In genomic region chr2:201129044-201129505, GRCh38 we compare ENCODE assay signal across 7 cellular contexts. TPM values are rescaled to one million over a fixed set of nuclear protein-coding genes. Genes with fewer than 3 reads are reported as not detected.
DNase-seq lines count a peak whose midpoint lies in the region; ATAC-seq and FAIRE-seq lines count a peak whose summit lies in the region.

No MANE protein-coding gene starts in this region.

- H3K4me1 Mint-ChIP-seq in natural killer cell treated with Interleukin-12 subunit alpha and Interleukin-12 subunit beta and Interleukin-15 and Interleukin-18, amount 100 ng/mL, for 72 hours (ENCODE audit: low read depth in 2 of 2), result peaks cover 63 to 79% of the 10 kb centered on the region in 2 donors

- H3K36me3 Mint-ChIP-seq in natural killer cell treated with Interleukin-12 subunit alpha and Interleukin-12 subunit beta and Interleukin-15 and Interleukin-18, amount 100 ng/mL, for 72 hours, result peaks cover 47% of the 10 kb centered on the region

- H3K27ac ChIP-seq in cingulate gyrus (ENCODE audit: low read depth, low read length), result peak overlapping the region; percentile 76

- peak; percentile 87 for FAIRE-seq in GM19239 (lab: Jason Lieb, UNC)

- DNase-seq in GM19239 (ENCODE audit: insufficient read length, low spot score), result no peak
- peak; percentile 64 for DNase-seq in RPMI7951 (ENCODE audit: low read depth)
- no peak for DNase-seq in natural killer cell treated with Interleukin-12 subunit alpha and Interleukin-12 subunit beta and Interleukin-15 and Interleukin-18, amount 100 ng/mL, for 72 hours (ENCODE audit: low spot score)
- DNase-seq in activated gamma-delta T cell treated with Interleukin-2 at 50 U/mL for 16 hours, result no peak
- DNase-seq in NCI-H1092 treated with DMSO at 0.1 percent for 48 hours (lab: John Stamatoyannopoulos, UW), result no peak

- H3K27ac Mint-ChIP-seq in natural killer cell treated with Interleukin-12 subunit alpha and Interleukin-12 subunit beta and Interleukin-15 and Interleukin-18, amount 100 ng/mL, for 72 hours, result peak overlapping the region; percentile 97 to 100

- H3K4me3 Mint-ChIP-seq in natural killer cell treated with Interleukin-12 subunit alpha and Interleukin-12 subunit beta and Interleukin-15 and Interleukin-18, amount 100 ng/mL, for 72 hours, result peak overlapping the region; percentile 94

- H3K9me3 Mint-ChIP-seq in natural killer cell treated with Interleukin-12 subunit alpha and Interleukin-12 subunit beta and Interleukin-15 and Interleukin-18, amount 100 ng/mL, for 72 hours, result no peaks in the 10 kb centered on the region

- no peaks in the 10 kb centered on the region for H3K27me3 Mint-ChIP-seq in natural killer cell treated with Interleukin-12 subunit alpha and Interleukin-12 subunit beta and Interleukin-15 and Interleukin-18, amount 100 ng/mL, for 72 hours

- peak; percentile 8 to 64 for ATAC-seq in natural killer cell treated with Interleukin-12 subunit alpha and Interleukin-12 subunit beta and Interleukin-15 and Interleukin-18, amount 100 ng/mL, for 72 hours
- ATAC-seq in GM19324 (IDR thresholded peaks at IDR 0.05; ENCODE audit: low FRiP score, unreplicated experiment), result no peak

RNA-seq across cellular contexts. Expression of gene CFLAR, which starts 13.1 kb away (rescaled TPM):
- 45.3 and 46.5 TPM in 2 replicates for total RNA-seq in RPMI7951 (2014; rRNA removed; shearing (Covaris generic))
- total RNA-seq in natural killer cell treated with Interleukin-12 subunit alpha and Interleukin-12 subunit beta and Interleukin-15 and Interleukin-18, amount 100 ng/mL, for 72 hours, result 100 to 1,000 TPM; 366 to 438 TPM

RNA-seq across cellular contexts. Expression of gene CASP10, which starts 53.9 kb away (rescaled TPM):
- total RNA-seq in RPMI7951 (2014; rRNA removed; shearing (Covaris generic)), result 7.4 and 8.5 TPM in 2 replicates
- total RNA-seq in natural killer cell treated with Interleukin-12 subunit alpha and Interleukin-12 subunit beta and Interleukin-15 and Interleukin-18, amount 100 ng/mL, for 72 hours, result 10 to 100 TPM; 17.5 to 23.0 TPM

RNA-seq across cellular contexts. Expression of gene NDUFB3, which starts 57.3 kb away (rescaled TPM):
- 212 and 224 TPM in 2 replicates for total RNA-seq in RPMI7951 (2014; rRNA removed; shearing (Covaris generic))
- 100 to 1,000 TPM; 104 to 124 TPM for total RNA-seq in natural killer cell treated with Interleukin-12 subunit alpha and Interleukin-12 subunit beta and Interleukin-15 and Interleukin-18, amount 100 ng/mL, for 72 hours

RNA-seq across cellular contexts. Expression of gene HYCC2, which starts 57.6 kb away (rescaled TPM):
- 7.0 and 7.3 TPM in 2 replicates for total RNA-seq in RPMI7951 (2014; rRNA removed; shearing (Covaris generic))
- total RNA-seq in natural killer cell treated with Interleukin-12 subunit alpha and Interleukin-12 subunit beta and Interleukin-15 and Interleukin-18, amount 100 ng/mL, for 72 hours, result 10 to 100 TPM; 55.0 to 64.6 TPM
